In genomic region chr13:110677731-110678545, GRCh38 we compare ENCODE assay signal across 17 cellular contexts. TPM values are rescaled to one million over a fixed set of nuclear protein-coding genes. Genes with fewer than 3 reads are reported as not detected.
DNase-seq lines count a peak whose midpoint lies in the region; ATAC-seq, FAIRE-seq and TF ChIP-seq lines count a peak whose summit lies in the region.
"Had no signal": no experiment of that assay in that cellular context is flagged by ENCODE, and none has a peak within 500 bp of the region (broad histone marks: within the 10 kb centered on the region; RNA-seq: fewer than 3 reads in every experiment).

No MANE protein-coding gene starts in this region.

- no peak overlapping the region for H3K27ac ChIP-seq in astrocyte (ENCODE audit: low read depth, low read length)
- H3K27ac ChIP-seq: ascending aorta, gastrocnemius medialis, parathyroid adenoma, SK-N-MC, upper lobe of right lung had no signal

- H3K27me3 ChIP-seq in Caco-2 (replicated peaks; ENCODE audit: control insufficient read depth, insufficient read depth, low read length) (no peaks in the 10 kb centered on the region), astrocyte (ENCODE audit: insufficient read depth, low read length) (no peaks in the 10 kb centered on the region)
- H3K27me3 ChIP-seq: ascending aorta, gastrocnemius medialis, upper lobe of right lung had no signal

- POLR2A ChIA-PET in Caco-2 (lab: Charles Lee) = no interaction called here
- POLR2A ChIA-PET in HEK293T (lab: Yijun Ruan, JAX) = no interaction called here

- TF ChIP-seq CTCF in Caco-2 (IDR thresholded peaks at IDR 0.05; ENCODE audit: insufficient read depth in 1 of 2, low read depth in 1 of 2, low read length in 1 of 2, severe bottlenecking in 1 of 2, unreplicated experiment in 1 of 2) (no peak), astrocyte (IDR thresholded peaks at IDR 0.05; ENCODE audit: insufficient read depth, low read depth, low read length) (no peak)

- H3K9me3 ChIP-seq in Caco-2 (peaks cover 5% of the 10 kb centered on the region; the same call in 1 of the 2 replicates), astrocyte (ENCODE audit: insufficient read depth, low read depth, low read length) (no peaks in the 10 kb centered on the region)
- H3K9me3 ChIP-seq: ascending aorta, gastrocnemius medialis, upper lobe of right lung had no signal

- no TSS peak for BruUV-seq in Caco-2 (replicated peaks; lab: Mats Ljungman, UMichigan)

- CTCF ChIA-PET in Caco-2 (lab: Charles Lee) (no interaction called here), HEK293T (lab: Yijun Ruan, JAX) (no interaction called here)

- intact Hi-C loops in Caco-2 (cut with micrococcal nuclease; ENCODE audit: unreplicated experiment) = no loop called here

- no peak for FAIRE-seq in astrocyte (lab: Jason Lieb, UNC)

- H3K4me3 ChIP-seq in Caco-2 (ENCODE audit: low read depth, low read length) (no peak overlapping the region), astrocyte (ENCODE audit: insufficient read depth, low read depth, low read length) (no peak overlapping the region)
- H3K4me3 ChIP-seq: ascending aorta, gastrocnemius medialis, GM12878, SK-N-MC, upper lobe of right lung had no signal

- H4K20me1 ChIP-seq in astrocyte (ENCODE audit: insufficient read depth, low read length) = peaks cover 5% of the 10 kb centered on the region

- H3K36me3 Mint-ChIP-seq in Caco-2 (ENCODE audit: insufficient read depth, unreplicated experiment) (peaks cover 64% of the 10 kb centered on the region), astrocyte (ENCODE audit: low read depth, unreplicated experiment) (peaks cover 28% of the 10 kb centered on the region), naive B cell (peaks cover 9 to 28% of the 10 kb centered on the region in 2 donors)

- H3K79me2 ChIP-seq in astrocyte (ENCODE audit: insufficient read depth, low read length) = peaks cover 3% of the 10 kb centered on the region

- DNase-seq in A172 (ENCODE audit: low spot score) (peak; percentile 72), Caco-2 (no peak), astrocyte (ENCODE audit: low read depth) (peak; percentile 66), naive B cell (peak; percentile 33), iPS-NIHi11 (ENCODE audit: low spot score) (no peak), SHP77 treated with DMSO at 0.1 percent for 48 hours (lab: John Stamatoyannopoulos, UW) (no peak), HEK293T (ENCODE audit: extremely low spot score) (no peak), NCI-H82 (lab: John Stamatoyannopoulos, UW) (no peak)
- DNase-seq: DMS79, gastrocnemius medialis, NCI-H1092 treated with DMSO at 0.1 percent for 48 hours, upper lobe of right lung had no signal

- H3K36me3 ChIP-seq in Caco-2 (ENCODE audit: control insufficient read depth, insufficient read depth, low read length) = peaks cover 6% of the 10 kb centered on the region
- H3K36me3 ChIP-seq in astrocyte (ENCODE audit: insufficient read depth, low read length) = peaks cover 5% of the 10 kb centered on the region

- H3K27ac Mint-ChIP-seq in Caco-2 (ENCODE audit: unreplicated experiment) (peak overlapping the region; percentile 39), astrocyte (ENCODE audit: unreplicated experiment) (no peak overlapping the region), naive B cell (peak overlapping the region; percentile 77 to 100 (median 94))
- H3K27ac Mint-ChIP-seq: mesothelial cell of epicardium had no signal

- no peaks in the 10 kb centered on the region for H3K27me3 Mint-ChIP-seq in Caco-2 (ENCODE audit: insufficient read depth, unreplicated experiment)
- no peaks in the 10 kb centered on the region for H3K27me3 Mint-ChIP-seq in astrocyte (ENCODE audit: low read depth, unreplicated experiment)
- no peaks in the 10 kb centered on the region for H3K27me3 Mint-ChIP-seq in naive B cell

- no peak overlapping the region for H2AFZ ChIP-seq in astrocyte (ENCODE audit: low read depth, low read length)
- H2AFZ ChIP-seq: parathyroid adenoma had no signal

- H3K4me1 Mint-ChIP-seq in Caco-2 (ENCODE audit: low read depth, unreplicated experiment) (no peaks in the 10 kb centered on the region), astrocyte (ENCODE audit: low read depth, unreplicated experiment) (peaks cover 4% of the 10 kb centered on the region), naive B cell (peaks cover 40 to 68% (median 59%) of the 10 kb centered on the region in 3 donors)
- H3K4me1 Mint-ChIP-seq: mesothelial cell of epicardium had no signal

- no peak overlapping the region for H3K9ac ChIP-seq in astrocyte (ENCODE audit: low read length)
- H3K9ac ChIP-seq: parathyroid adenoma had no signal

- no peak overlapping the region for H3K4me2 ChIP-seq in astrocyte (ENCODE audit: low read length)

- no peaks in the 10 kb centered on the region for H3K4me1 ChIP-seq in Caco-2
- H3K4me1 ChIP-seq in astrocyte (ENCODE audit: insufficient read depth, low read length) = no peaks in the 10 kb centered on the region
- H3K4me1 ChIP-seq: ascending aorta, gastrocnemius medialis, parathyroid adenoma, upper lobe of right lung had no signal

- H3K4me3 Mint-ChIP-seq in Caco-2 (ENCODE audit: unreplicated experiment) = no peak overlapping the region
- H3K4me3 Mint-ChIP-seq in astrocyte (ENCODE audit: unreplicated experiment) = no peak overlapping the region
- H3K4me3 Mint-ChIP-seq in naive B cell = peak overlapping the region in 7 of 8 donors; percentile 32 to 86 (median 60)
- H3K4me3 Mint-ChIP-seq: mesothelial cell of epicardium had no signal

- H3K9me3 Mint-ChIP-seq in Caco-2 (ENCODE audit: unreplicated experiment) = no peaks in the 10 kb centered on the region
- H3K9me3 Mint-ChIP-seq in astrocyte (ENCODE audit: unreplicated experiment) = peaks cover 7% of the 10 kb centered on the region
- peaks cover 0 to 6% (median 0%) of the 10 kb centered on the region in 7 donors for H3K9me3 Mint-ChIP-seq in naive B cell

- no peak for ATAC-seq in naive B cell (ENCODE audit: low read depth in 2 of 2)
- ATAC-seq: gastrocnemius medialis, upper lobe of right lung had no signal

TF ChIP-seq in HEK293T, 16 proteins besides CTCF, POLR2A, EP300 and RAD21:
- no peak for TF ChIP-seq HDGF (IDR thresholded peaks at IDR 0.05; ENCODE audit: borderline replicate concordance)
- no peak for TF ChIP-seq ZNF384 (IDR thresholded peaks at IDR 0.05)
- no peak for TF ChIP-seq ELF4 (IDR thresholded peaks at IDR 0.05)
- TF ChIP-seq FOXA1 (IDR thresholded peaks at IDR 0.05) = no peak
- TF ChIP-seq PKNOX1 (IDR thresholded peaks at IDR 0.05) = no peak
- no peak for TF ChIP-seq TARDBP (IDR thresholded peaks at IDR 0.05)
- no peak for TF ChIP-seq SUZ12 (IDR thresholded peaks at IDR 0.05)
- no peak for TF ChIP-seq NFRKB (IDR thresholded peaks at IDR 0.05)

RNA-seq across cellular contexts. Expression of gene CARS2, which starts 28.0 kb away (rescaled TPM):
- 71.8 and 73.1 TPM in 2 replicates for total RNA-seq in A172 (2014; rRNA removed; shearing (Covaris generic))
- total RNA-seq in Caco-2 (2022) (63.1 and 68.4 TPM in 2 replicates), astrocyte (44.1 and 51.4 TPM in 2 replicates)
- 10 to 100 TPM; 44.4 to 69.8 (median 52.9) TPM for polyA plus RNA-seq in naive B cell (ENCODE audit: low read depth in 6 of 6)

RNA-seq across cellular contexts. Expression of gene ING1, which starts 35.6 kb away (rescaled TPM):
- total RNA-seq in A172 (2014; rRNA removed; shearing (Covaris generic)) = 14.4 and 20.6 TPM in 2 replicates
- total RNA-seq in Caco-2 (2022) = 16.4 and 17.9 TPM in 2 replicates
- total RNA-seq in astrocyte = 10.0 and 11.8 TPM in 2 replicates
- 10 to 100 TPM; 16.8 to 29.2 (median 20.9) TPM for polyA plus RNA-seq in naive B cell (ENCODE audit: low read depth in 6 of 6)

Comparison
In these comparisons a context has a peak if more than half of its experiments do, and no peak if none do; other contexts are left out.
1. DNase-seq: peak in A172 (single experiment), astrocyte (single experiment) and naive B cell (single experiment); none in Caco-2 (0 of 2), iPS-NIHi11 (single experiment), SHP77 treated with DMSO at 0.1 percent for 48 hours (single experiment), HEK293T (single experiment) and NCI-H82 (single experiment).
2. H3K4me3 Mint-ChIP-seq: peak in naive B cell (7 of 8); none in Caco-2 (single experiment) and astrocyte (single experiment).